ENCODE assay signal across 8 cellular contexts in genomic region chr22:21001601-21002325, GRCh38. TPM values are rescaled to one million over a fixed set of nuclear protein-coding genes. Genes with fewer than 3 reads are reported as not detected.
A peak's percentile ranks its signal among the peaks of the same experiment; 100 is the strongest.
DNase-seq lines count a peak whose midpoint lies in the region; ATAC-seq lines count a peak whose summit lies in the region.

Gene THAP7 (minus strand): TSS chr22:21002118. CDS start chr22:21001911, 207 bp downstream.

- DNase-seq in COR-L47 (lab: John Stamatoyannopoulos, UW) (peak; percentile 93), HT1080 (ENCODE audit: low read depth) (peak; percentile 91), NOMO-1 (lab: John Stamatoyannopoulos, UW; ENCODE audit: unreplicated experiment in 2 of 2) (peak; percentile 93 to 98), medulla oblongata (ENCODE audit: extremely low spot score) (peak; percentile 96)
- peak; percentile 92 to 94 (median 92) for DNase-seq in effector memory CD4-positive, alpha-beta T cell
- DNase-seq in stimulated activated CD4-positive, alpha-beta T cell treated with anti-CD3 and anti-CD28 coated beads, TNF-alpha, amount 100 ng/mL, for 48 hours (ENCODE audit: low read depth in 3 of 3): peak; percentile 94 to 95 (median 95)

- peak; percentile 74 for ATAC-seq in GM21367 (IDR thresholded peaks at IDR 0.05; ENCODE audit: unreplicated experiment)

- H3K9me3 ChIP-seq in effector memory CD4-positive, alpha-beta T cell (ENCODE audit: control insufficient read depth, low read length): no peaks in the 10 kb centered on the region

- H3K27ac ChIP-seq in effector memory CD4-positive, alpha-beta T cell (ENCODE audit: insufficient read depth, low read length, poor library complexity, severe bottlenecking): peak within 1 kb of the TSS; percentile 98

- POLR2A ChIA-PET in activated CD8-positive, alpha-beta memory T cell treated with anti-CD3 and anti-CD28 coated beads for 36 hours (lab: Charles Lee): interaction anchor here (1.1 to 2.5 kb wide), 3 partner anchors 13 to 22 kb away, joined by 3 to 21 read pairs (median 3); partner anchors contain the start of gene LZTR1

- peaks cover 28% of the 10 kb centered on the region for H3K36me3 ChIP-seq in effector memory CD4-positive, alpha-beta T cell (ENCODE audit: control insufficient read depth, insufficient read depth, low read length)

- H3K4me1 ChIP-seq in effector memory CD4-positive, alpha-beta T cell (ENCODE audit: control insufficient read depth, insufficient read depth, low read length, poor library complexity, severe bottlenecking): peaks cover 18% of the 10 kb centered on the region

- H3K27me3 ChIP-seq in effector memory CD4-positive, alpha-beta T cell (replicated peaks; ENCODE audit: control insufficient read depth, insufficient read depth, low read length, poor library complexity, severe bottlenecking): no peaks in the 10 kb centered on the region

- H3K4me3 ChIP-seq in effector memory CD4-positive, alpha-beta T cell (ENCODE audit: insufficient read depth, low read depth, low read length, poor library complexity, severe bottlenecking): peak within 1 kb of the TSS; percentile 88

- CTCF ChIA-PET in activated CD8-positive, alpha-beta memory T cell treated with anti-CD3 and anti-CD28 coated beads for 36 hours (lab: Charles Lee): interaction anchor here (0.8 to 1.5 kb wide), 4 partner anchors 12 to 198 kb away, joined by 3 to 5 read pairs (median 3); no protein-coding TSS in a partner anchor

RNA-seq across cellular contexts. Expression of gene THAP7, which starts in this region (rescaled TPM):
- 57.3 and 64.0 TPM in 2 replicates for total RNA-seq in HT1080 (2014; rRNA removed; shearing (Covaris generic))
- 31.1 and 40.0 TPM in 2 replicates for polyA plus RNA-seq in HT1080 (2015; cell fraction: cytosol; rRNA removed)
- polyA plus RNA-seq in HT1080 (2015; cell fraction: nucleus; rRNA removed): 39.3 and 50.6 TPM in 2 replicates
- total RNA-seq in activated CD8-positive, alpha-beta memory T cell treated with anti-CD3 and anti-CD28 coated beads for 36 hours: 10 to 100 TPM; 35.3 to 39.2 TPM

Comparison
In these comparisons a context has a peak if more than half of its experiments do, and no peak if none do; other contexts are left out.
1. Peak in every context shown above with its lines: DNase-seq, ATAC-seq, H3K4me3 ChIP-seq and H3K27ac ChIP-seq.